Comparison of ENCODE assay signal across 28 cellular contexts in the genomic region with DNA sequence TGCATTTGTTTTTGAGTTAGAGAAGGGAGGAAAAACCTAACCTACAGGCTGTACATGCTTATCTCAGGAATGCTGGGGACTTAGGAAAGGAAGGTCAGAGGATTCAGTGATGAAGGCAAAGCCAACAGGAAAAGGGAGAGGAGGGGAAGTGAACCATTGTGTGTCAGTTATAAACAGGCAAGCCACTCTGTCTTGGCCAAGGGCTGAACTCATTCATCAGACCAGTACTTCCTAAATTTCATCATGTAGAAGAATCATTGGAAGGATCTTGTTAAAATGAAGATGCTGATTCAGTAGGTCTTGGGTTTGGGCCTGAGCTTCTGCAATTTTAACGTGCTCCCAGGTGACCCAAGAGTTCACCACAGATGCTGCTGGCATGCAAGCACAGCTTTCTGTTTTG. TPM values are rescaled to one million over a fixed set of nuclear protein-coding genes. Genes with fewer than 3 reads are reported as not detected.
DNase-seq lines count a peak whose midpoint lies in the region; ATAC-seq and TF ChIP-seq lines count a peak whose summit lies in the region.
"Had no signal": no experiment of that assay in that cellular context is flagged by ENCODE, and none has a peak within 500 bp of the region (broad histone marks: within the 10 kb centered on the region; RNA-seq: fewer than 3 reads in every experiment).

No MANE protein-coding gene starts in this region.

- peaks cover 3% of the 10 kb centered on the region for H3K27me3 Mint-ChIP-seq in endothelial cell (ENCODE audit: unreplicated experiment)
- H3K27me3 Mint-ChIP-seq in mesothelial cell of epicardium (ENCODE audit: low read depth), result no peaks in the 10 kb centered on the region
- H3K27me3 Mint-ChIP-seq: activated naive CD4-positive, alpha-beta T cell treated with anti-CD3 and anti-CD28 coated beads, Interleukin-2, amount 10 ng/mL, durations not matched to agents 7 days and 5 days; dendritic cell treated with granulocyte-macrophage colony-stimulating factor and Interleukin-4, amounts not matched to agents 40 ng/mL and 50 ng/mL, for 4 days had no signal

- no peak for TF ChIP-seq RAD21 in IMR-90 (IDR thresholded peaks at IDR 0.05; ENCODE audit: low read length)

- ATAC-seq in IMR-90 (ENCODE audit: low read depth) (no peak; the same call in 1 of the 2 replicates), HG02623 (IDR thresholded peaks at IDR 0.05; ENCODE audit: unreplicated experiment) (no peak)
- ATAC-seq: activated CD8-positive, alpha-beta memory T cell treated with anti-CD3 and anti-CD28 coated beads, Interleukin-2, amount 10 ng/mL, durations not matched to agents 7 days and 5 days; activated T-cell treated with anti-CD3 and anti-CD28 coated beads, Interleukin-2, amount 50 U/mL, for 72 hours; foreskin keratinocyte; left lung; mucosa of descending colon had no signal

- no peak overlapping the region for H3K27ac ChIP-seq in IMR-90 (ENCODE audit: insufficient read depth, low read length)
- H3K27ac ChIP-seq: foreskin keratinocyte, hepatocyte, left lung had no signal

- no peak overlapping the region for H2BK120ac ChIP-seq in IMR-90 (ENCODE audit: low read depth, low read length)

- H3K23ac ChIP-seq in IMR-90 (ENCODE audit: low read depth, low read length), result no peak overlapping the region

- peaks cover 11% of the 10 kb centered on the region for H3K9me1 ChIP-seq in IMR-90 (ENCODE audit: insufficient read depth, low read length)

- POLR2A ChIA-PET in IMR-90 (lab: Charles Lee; ENCODE audit: unreplicated experiment), result no interaction called here

- in situ Hi-C loops in IMR-90 (cut with MboI; ENCODE audit: low sequenced_read_pairs), result no loop called here

- TF ChIP-seq POLR2A in IMR-90 (IDR thresholded peaks at IDR 0.05; ENCODE audit: low read depth, low read length), result no peak

- H3K4me2 ChIP-seq in IMR-90 (ENCODE audit: low read depth, low read length), result no peak overlapping the region
- H3K4me2 ChIP-seq: hepatocyte, SK-N-SH had no signal

- H3K4me1 ChIP-seq in IMR-90 (ENCODE audit: control insufficient read depth, insufficient read depth, low read length), result peaks cover 3% of the 10 kb centered on the region
- H3K4me1 ChIP-seq: left lung had no signal

- no peak overlapping the region for H3K4me3 ChIP-seq in IMR-90 (ENCODE audit: insufficient read depth, low read depth, low read length)
- H3K4me3 ChIP-seq: hepatocyte, left lung, mucosa of descending colon had no signal

- H3K56ac ChIP-seq in IMR-90 (ENCODE audit: extremely low read depth, insufficient read depth, low read length), result no peak overlapping the region

- no peak overlapping the region for H3K14ac ChIP-seq in IMR-90 (replicated peaks; ENCODE audit: low read depth, low read length)

- peak; percentile 32 for DNase-seq in IMR-90
- DNase-seq in NOMO-1 treated with dmso at 0.1 percent for 144 hours (lab: John Stamatoyannopoulos, UW; ENCODE audit: unreplicated experiment), result peak; percentile 13
- no peak for DNase-seq in endothelial cell (ENCODE audit: low spot score)
- DNase-seq in mesothelial cell of epicardium (ENCODE audit: low spot score in 2 of 2, unreplicated experiment in 2 of 2), result no peak
- DNase-seq in foreskin melanocyte, result no peak
- no peak for DNase-seq in stimulated activated CD4-positive, alpha-beta T cell treated with anti-CD3 and anti-CD28 coated beads, Interleukin-4, amount 100 ng/mL, for 1 hour
- DNase-seq: activated CD4-positive, alpha-beta T cell treated with anti-CD3 and anti-CD28 coated beads, Interleukin-2, amount 10 ng/mL, durations not matched to agents 7 days and 5 days; activated CD8-positive, alpha-beta memory T cell treated with anti-CD3 and anti-CD28 coated beads, Interleukin-2, amount 10 ng/mL, durations not matched to agents 7 days and 5 days; activated naive CD4-positive, alpha-beta T cell treated with anti-CD3 and anti-CD28 coated beads, Interleukin-2, amount 10 ng/mL, durations not matched to agents 7 days and 5 days; activated T-cell treated with anti-CD3 and anti-CD28 coated beads, Interleukin-2, amount 50 U/mL, for 72 hours; anterior cingulate cortex; caudate nucleus; CD4-positive, alpha-beta T cell; foreskin keratinocyte; immature natural killer cell; left lung; mucosa of descending colon; NCI-H1105 treated with DMSO at 0.1 percent for 48 hours; NCI-H2029; NCI-H345; NCI-H748 treated with DMSO at 0.1 percent for 48 hours; nephron progenitor cell; posterior cingulate gyrus; SK-N-SH; trophoblast cell had no signal

- dilution Hi-C loops in IMR-90 (cut with HindIII; ENCODE audit: low sequenced_read_pairs, unreplicated experiment), result no loop called here

- no peak overlapping the region for H4K91ac ChIP-seq in IMR-90 (ENCODE audit: insufficient read depth, low read depth, low read length)

- no CpG with 5 or more reads among the region's 1 CpG for WGBS in IMR-90 (ENCODE audit: extremely low coverage in 2 of 2, insufficient read length in 1 of 2), 2 experiments

- no peaks in the 10 kb centered on the region for H3K9me3 ChIP-seq in IMR-90 (ENCODE audit: control insufficient read depth, insufficient read depth, low read length)
- H3K9me3 ChIP-seq: left lung, mucosa of descending colon, SK-N-SH had no signal

- H2AK5ac ChIP-seq in IMR-90 (ENCODE audit: low read depth, low read length), result no peak overlapping the region

- TF ChIP-seq CTCF in IMR-90 (conservative IDR thresholded peaks at IDR 0.05; ENCODE audit: low read depth, low read length) (no peak), endothelial cell (IDR thresholded peaks at IDR 0.05; ENCODE audit: unreplicated experiment) (no peak), mesothelial cell of epicardium (IDR thresholded peaks at IDR 0.05; ENCODE audit: unreplicated experiment) (no peak)

- peaks cover 7% of the 10 kb centered on the region; the same call in 1 of the 2 replicates for H4K20me1 ChIP-seq in IMR-90 (ENCODE audit: insufficient read depth, low read length)

- CTCF ChIA-PET in IMR-90 (lab: Yijun Ruan, JAX), result no interaction called here

- no peak overlapping the region for H3K9ac ChIP-seq in IMR-90 (ENCODE audit: low read depth, low read length)
- H3K9ac ChIP-seq: SK-N-SH had no signal

- H2AK9ac ChIP-seq in IMR-90 (replicated peaks; ENCODE audit: low read depth, low read length, poor library complexity), result no peak overlapping the region

- peaks cover 2 to 26% of the 10 kb centered on the region in 2 experiments; a peak in 2 of 4 replicates for H3K79me1 ChIP-seq in IMR-90 (ENCODE audit: low read depth in 1 of 2, low read length in 2 of 2)

- H3K27me3 ChIP-seq in IMR-90 (ENCODE audit: control insufficient read depth, insufficient read depth, low read length), result peaks cover 3% of the 10 kb centered on the region; the same call in 1 of the 2 replicates
- H3K27me3 ChIP-seq: foreskin keratinocyte, hepatocyte, left lung had no signal

- H3K27ac Mint-ChIP-seq in endothelial cell (ENCODE audit: unreplicated experiment) (peak overlapping the region; percentile 61), mesothelial cell of epicardium (peak overlapping the region; percentile 59)
- H3K27ac Mint-ChIP-seq: activated CD4-positive, alpha-beta T cell treated with anti-CD3 and anti-CD28 coated beads, Interleukin-2, amount 10 ng/mL, durations not matched to agents 7 days and 5 days; activated CD8-positive, alpha-beta memory T cell treated with anti-CD3 and anti-CD28 coated beads, Interleukin-2, amount 10 ng/mL, durations not matched to agents 7 days and 5 days; activated naive CD4-positive, alpha-beta T cell treated with anti-CD3 and anti-CD28 coated beads, Interleukin-2, amount 10 ng/mL, durations not matched to agents 7 days and 5 days; activated T-cell treated with anti-CD3 and anti-CD28 coated beads, Interleukin-2, amount 50 U/mL, for 72 hours; CD4-positive, alpha-beta T cell; dendritic cell treated with granulocyte-macrophage colony-stimulating factor and Interleukin-4, amounts not matched to agents 40 ng/mL and 50 ng/mL, for 4 days; immature natural killer cell; nephron progenitor cell had no signal

- H2BK15ac ChIP-seq in IMR-90 (ENCODE audit: low read depth, low read length), result no peak overlapping the region

- no TSS peak for BruUV-seq in IMR-90 (replicated peaks; lab: Mats Ljungman, UMichigan)

- H3K36me3 Mint-ChIP-seq in endothelial cell (ENCODE audit: low read depth, unreplicated experiment) (peaks cover 3% of the 10 kb centered on the region), mesothelial cell of epicardium (no peaks in the 10 kb centered on the region)
- H3K36me3 Mint-ChIP-seq: activated CD8-positive, alpha-beta memory T cell treated with anti-CD3 and anti-CD28 coated beads, Interleukin-2, amount 10 ng/mL, durations not matched to agents 7 days and 5 days; activated naive CD4-positive, alpha-beta T cell treated with anti-CD3 and anti-CD28 coated beads, Interleukin-2, amount 10 ng/mL, durations not matched to agents 7 days and 5 days; immature natural killer cell had no signal

- intact Hi-C loops in IMR-90 (cut with micrococcal nuclease), result no loop called here

- no peak overlapping the region for H3K4ac ChIP-seq in IMR-90 (ENCODE audit: low read depth, low read length)

- H2AFZ ChIP-seq in IMR-90 (replicated peaks; ENCODE audit: low read length, poor library complexity), result no peak overlapping the region
- H2AFZ ChIP-seq: hepatocyte had no signal

- no peak overlapping the region for H2BK5ac ChIP-seq in IMR-90 (ENCODE audit: low read depth, low read length, poor library complexity, severe bottlenecking)

- no peaks in the 10 kb centered on the region for H3K9me3 Mint-ChIP-seq in endothelial cell (ENCODE audit: unreplicated experiment)
- peaks cover 28% of the 10 kb centered on the region for H3K9me3 Mint-ChIP-seq in mesothelial cell of epicardium
- H3K9me3 Mint-ChIP-seq: activated CD4-positive, alpha-beta T cell treated with anti-CD3 and anti-CD28 coated beads, Interleukin-2, amount 10 ng/mL, durations not matched to agents 7 days and 5 days; activated naive CD4-positive, alpha-beta T cell treated with anti-CD3 and anti-CD28 coated beads, Interleukin-2, amount 10 ng/mL, durations not matched to agents 7 days and 5 days; activated T-cell treated with anti-CD3 and anti-CD28 coated beads, Interleukin-2, amount 50 U/mL, for 72 hours; CD4-positive, alpha-beta T cell; dendritic cell treated with granulocyte-macrophage colony-stimulating factor and Interleukin-4, amounts not matched to agents 40 ng/mL and 50 ng/mL, for 4 days; immature natural killer cell had no signal

- no peak overlapping the region for H2BK20ac ChIP-seq in IMR-90 (ENCODE audit: low read depth, low read length)

- H3K18ac ChIP-seq in IMR-90 (ENCODE audit: low read depth, low read length), result no peak overlapping the region

- no peaks in the 10 kb centered on the region for H3K36me3 ChIP-seq in IMR-90 (ENCODE audit: control insufficient read depth, insufficient read depth, low read length)
- H3K36me3 ChIP-seq: left lung had no signal

- no peak overlapping the region for H4K8ac ChIP-seq in IMR-90 (ENCODE audit: low read depth in 2 of 2, low read length in 2 of 2)

- H3K4me1 Mint-ChIP-seq in endothelial cell (ENCODE audit: unreplicated experiment), result peaks cover 25% of the 10 kb centered on the region
- peaks cover 6% of the 10 kb centered on the region for H3K4me1 Mint-ChIP-seq in mesothelial cell of epicardium
- H3K4me1 Mint-ChIP-seq: activated CD4-positive, alpha-beta T cell treated with anti-CD3 and anti-CD28 coated beads, Interleukin-2, amount 10 ng/mL, durations not matched to agents 7 days and 5 days; activated CD8-positive, alpha-beta memory T cell treated with anti-CD3 and anti-CD28 coated beads, Interleukin-2, amount 10 ng/mL, durations not matched to agents 7 days and 5 days; activated naive CD4-positive, alpha-beta T cell treated with anti-CD3 and anti-CD28 coated beads, Interleukin-2, amount 10 ng/mL, durations not matched to agents 7 days and 5 days; immature natural killer cell had no signal

- H4K5ac ChIP-seq in IMR-90 (ENCODE audit: low read depth, low read length), result no peak overlapping the region

- peak overlapping the region; percentile 53 for H3K4me3 Mint-ChIP-seq in endothelial cell (ENCODE audit: unreplicated experiment)
- no peak overlapping the region for H3K4me3 Mint-ChIP-seq in mesothelial cell of epicardium
- H3K4me3 Mint-ChIP-seq: activated CD4-positive, alpha-beta T cell treated with anti-CD3 and anti-CD28 coated beads, Interleukin-2, amount 10 ng/mL, durations not matched to agents 7 days and 5 days; activated CD8-positive, alpha-beta memory T cell treated with anti-CD3 and anti-CD28 coated beads, Interleukin-2, amount 10 ng/mL, durations not matched to agents 7 days and 5 days; activated naive CD4-positive, alpha-beta T cell treated with anti-CD3 and anti-CD28 coated beads, Interleukin-2, amount 10 ng/mL, durations not matched to agents 7 days and 5 days; activated T-cell treated with anti-CD3 and anti-CD28 coated beads, Interleukin-2, amount 50 U/mL, for 72 hours; CD4-positive, alpha-beta T cell; dendritic cell treated with granulocyte-macrophage colony-stimulating factor and Interleukin-4, amounts not matched to agents 40 ng/mL and 50 ng/mL, for 4 days; immature natural killer cell; nephron progenitor cell had no signal

RNA-seq across cellular contexts. Expression of gene SRPX, which starts 8.4 kb away (rescaled TPM):
- 35.5 and 39.2 TPM in 2 replicates for total RNA-seq in IMR-90 (2012; rRNA removed)
- polyA plus RNA-seq in IMR-90 (2012; rRNA removed), result 67.6 and 81.5 TPM in 2 replicates
- 73.6 and 78.2 TPM in 2 replicates for polyA plus RNA-seq in IMR-90 (2012; cell fraction: cytosol; rRNA removed)
- polyA plus RNA-seq in IMR-90 (2012; cell fraction: nucleus; rRNA removed; ENCODE audit: low replicate concordance), result 31.5 and 60.3 TPM in 2 replicates
- total RNA-seq in endothelial cell (ENCODE audit: unreplicated experiment), result 23.8 TPM
- 14.5 to 18.6 TPM (median 17.1 TPM) in 3 replicates for total RNA-seq in mesothelial cell of epicardium
- total RNA-seq: activated T-cell treated with anti-CD3 and anti-CD28 coated beads, Interleukin-2, amount 50 U/mL, for 72 hours; CD4-positive, alpha-beta T cell had no signal
- polyA plus RNA-seq: immature natural killer cell had no signal

Comparison
In these comparisons a context has a peak if more than half of its experiments do, and no peak if none do; other contexts are left out.
1. DNase-seq: peak in IMR-90 (single experiment) and NOMO-1 treated with dmso at 0.1 percent for 144 hours (single experiment); none in endothelial cell (single experiment), mesothelial cell of epicardium (0 of 2), foreskin melanocyte (single experiment) and stimulated activated CD4-positive, alpha-beta T cell treated with anti-CD3 and anti-CD28 coated beads, Interleukin-4, amount 100 ng/mL, for 1 hour (single experiment).